ENCODE assay signal across 9 cellular contexts in the genomic region with DNA sequence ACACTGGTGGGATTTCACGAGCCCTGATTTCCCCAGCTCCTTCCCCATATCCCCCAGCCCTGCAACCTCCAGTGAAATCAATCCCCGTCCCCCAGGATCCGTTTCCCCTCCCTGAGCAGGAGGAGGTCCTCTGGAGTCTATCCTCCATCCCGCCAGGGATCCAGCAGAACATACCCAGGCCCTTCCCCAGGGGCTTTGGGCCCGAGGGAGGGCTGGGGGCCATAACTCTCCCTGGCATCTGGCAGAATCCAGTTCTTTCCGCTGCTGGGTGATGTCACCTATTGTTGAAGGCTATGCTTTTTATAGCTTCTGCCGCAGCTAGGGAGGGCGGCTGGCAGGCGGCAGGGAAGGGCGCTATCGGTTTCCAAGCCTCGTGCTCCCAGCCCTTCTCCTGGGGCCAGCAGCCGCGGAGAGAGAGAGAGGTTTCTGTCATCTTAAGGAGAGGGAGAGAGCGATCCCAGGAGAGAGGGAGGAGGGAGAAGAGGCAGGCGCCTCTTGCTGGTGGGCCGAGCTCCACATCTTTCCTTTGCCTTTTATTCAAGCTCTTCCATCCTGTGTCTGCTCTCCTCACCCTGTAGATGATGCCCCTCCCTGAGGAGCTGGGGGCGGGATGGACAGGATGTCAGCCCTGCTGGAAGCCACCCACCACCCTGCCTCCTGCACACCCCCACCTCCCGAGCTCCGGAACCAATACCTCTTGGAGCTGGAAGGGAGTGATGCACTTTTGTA.
DNase-seq lines count a peak whose midpoint lies in the region; ATAC-seq and TF ChIP-seq lines count a peak whose summit lies in the region.
"Had no signal": no experiment of that assay in that cellular context is flagged by ENCODE, and none has a peak within 500 bp of the region (broad histone marks: within the 10 kb centered on the region; RNA-seq: fewer than 3 reads in every experiment).

No MANE protein-coding gene starts in this region.

- ATAC-seq in left ventricle myocardium superior (peak; percentile 81), GM21786 (IDR thresholded peaks at IDR 0.05; ENCODE audit: unreplicated experiment) (no peak), GM19455 (IDR thresholded peaks at IDR 0.05; ENCODE audit: unreplicated experiment) (no peak), HG03175 (IDR thresholded peaks at IDR 0.05; ENCODE audit: unreplicated experiment) (no peak), GM19035 (IDR thresholded peaks at IDR 0.05; ENCODE audit: unreplicated experiment) (no peak)

- TF ChIP-seq POLR2A in sigmoid colon (IDR thresholded peaks at IDR 0.05) = no peak

- H3K4me1 ChIP-seq in HUES48 (ENCODE audit: control insufficient read depth, insufficient read depth, low read length) = peaks cover 13% of the 10 kb centered on the region; the same call in 1 of the 2 replicates
- H3K4me1 ChIP-seq in sigmoid colon = peaks cover 0 to 17% (median 16%) of the 10 kb centered on the region in 4 donors

- TF ChIP-seq CTCF in sigmoid colon (IDR thresholded peaks at IDR 0.05) = no peak

- DNase-seq in SK-MEL-5 (ENCODE audit: low read depth, low spot score) (peak; percentile 20), left ventricle myocardium superior (peak; percentile 81), sigmoid colon (peak; percentile 86)

- H3K4me3 ChIP-seq in HUES48 (ENCODE audit: low read depth, low read length) (no peak overlapping the region), sigmoid colon (peak overlapping the region in 3 of 4 donors; percentile 9 to 30 (median 16))

- intact Hi-C loops in left ventricle myocardium superior (cut with micrococcal nuclease) (no loop called here), sigmoid colon (cut with DNase I) (no loop called here)

- peak overlapping the region; percentile 16; the same call in 1 of the 2 replicates for H3K9ac ChIP-seq in HUES48 (ENCODE audit: low read depth, low read length)

- TF ChIP-seq EP300 in sigmoid colon (IDR thresholded peaks at IDR 0.05) = peak in 2 of 4 donors; percentile 32 to 47

- in situ Hi-C loops in SK-MEL-5 (cut with HindIII; ENCODE audit: low pct_unique_long_range_greater_than_20kb, low sequenced_read_pairs) = no loop called here

- H3K27ac ChIP-seq in HUES48 (ENCODE audit: low read depth, low read length) (peak overlapping the region; percentile 48), sigmoid colon (peak overlapping the region in 3 of 4 donors; percentile 10 to 73 (median 73))
- H3K27ac ChIP-seq: epithelial cell of prostate had no signal

- H3K36me3 ChIP-seq in HUES48 (ENCODE audit: control insufficient read depth, insufficient read depth, low read length) (no peaks in the 10 kb centered on the region), sigmoid colon (no peaks in the 10 kb centered on the region)

- H3K27me3 ChIP-seq in HUES48 (ENCODE audit: control insufficient read depth, insufficient read depth, low read length) (no peaks in the 10 kb centered on the region), sigmoid colon (no peaks in the 10 kb centered on the region)

- H3K9me3 ChIP-seq in HUES48 (ENCODE audit: control insufficient read depth, insufficient read depth, low read length) (no peaks in the 10 kb centered on the region), sigmoid colon (no peaks in the 10 kb centered on the region)

- WGBS in sigmoid colon, 2 donors = 25 to 37% methylated on average over 20 of the region's 20 CpGs

Comparison
In these comparisons a context has a peak if more than half of its experiments do, and no peak if none do; other contexts are left out.
1. DNase-seq: peak in every context shown above with its lines; median percentile 86 in sigmoid colon; 81 in left ventricle myocardium superior; 20 in SK-MEL-5.